ENCODE assay signal across 25 cellular contexts in genomic region chr10:117710181-117710798, GRCh38.
DNase-seq lines count a peak whose midpoint lies in the region; ATAC-seq, FAIRE-seq and TF ChIP-seq lines count a peak whose summit lies in the region.
"Had no signal": no experiment of that assay in that cellular context is flagged by ENCODE, and none has a peak within 500 bp of the region (broad histone marks: within the 10 kb centered on the region; RNA-seq: fewer than 3 reads in every experiment).

No MANE protein-coding gene starts in this region.

- H3K4me1 ChIP-seq in HepG2 (ENCODE audit: insufficient read depth, low read length) = no peaks in the 10 kb centered on the region
- H3K4me1 ChIP-seq in right lobe of liver = no peaks in the 10 kb centered on the region
- no peaks in the 10 kb centered on the region for H3K4me1 ChIP-seq in hepatocyte (ENCODE audit: insufficient read depth)
- H3K4me1 ChIP-seq: gastrocnemius medialis, prostate gland had no signal

- H3K27ac Mint-ChIP-seq in stimulated activated effector memory CD8-positive, alpha-beta T cell treated with anti-CD3 and anti-CD28 coated beads, Interleukin-12 subunit alpha, Interleukin-12 subunit beta, amount 100 ng/mL, for 72 hours = no peak overlapping the region
- H3K27ac Mint-ChIP-seq: activated T-helper 2 cell treated with anti-CD3 and anti-CD28 coated beads, Interferon-gamma antibody, Interleukin-2, Interleukin-4, amounts not matched to agents 10 μg/mL and 5 μg/mL and 100 μg/mL, durations not matched to agents 14 hours and 24 hours and 36 hours; CD4-positive, alpha-beta memory T cell; dendritic cell treated with granulocyte-macrophage colony-stimulating factor and Interleukin-4, amounts not matched to agents 40 ng/mL and 50 ng/mL, for 4 days; mesothelial cell of epicardium; nephron had no signal

- no peak for TF ChIP-seq EP300 in HepG2 (IDR thresholded peaks at IDR 0.05; ENCODE audit: low read depth in 2 of 2, low read length in 2 of 2)
- TF ChIP-seq EP300 in HepG2 (CRISPR knock-in tag; IDR thresholded peaks at IDR 0.05; ENCODE audit: borderline replicate concordance) = no peak

- H3K4me1 Mint-ChIP-seq in stimulated activated effector memory CD8-positive, alpha-beta T cell treated with anti-CD3 and anti-CD28 coated beads, Interleukin-12 subunit alpha, Interleukin-12 subunit beta, amount 100 ng/mL, for 72 hours = no peaks in the 10 kb centered on the region
- H3K4me1 Mint-ChIP-seq: CD4-positive, alpha-beta memory T cell; nephron had no signal

- H3K9me3 Mint-ChIP-seq in stimulated activated effector memory CD8-positive, alpha-beta T cell treated with anti-CD3 and anti-CD28 coated beads, Interleukin-12 subunit alpha, Interleukin-12 subunit beta, amount 100 ng/mL, for 72 hours = no peaks in the 10 kb centered on the region
- H3K9me3 Mint-ChIP-seq: activated T-helper 2 cell treated with anti-CD3 and anti-CD28 coated beads, Interferon-gamma antibody, Interleukin-2, Interleukin-4, amounts not matched to agents 10 μg/mL and 5 μg/mL and 100 μg/mL, durations not matched to agents 14 hours and 24 hours and 36 hours; dendritic cell treated with granulocyte-macrophage colony-stimulating factor and Interleukin-4, amounts not matched to agents 40 ng/mL and 50 ng/mL, for 4 days; nephron had no signal

- H3K9me3 ChIP-seq in HepG2 (ENCODE audit: low read length) = no peaks in the 10 kb centered on the region
- H3K9me3 ChIP-seq in right lobe of liver = no peaks in the 10 kb centered on the region
- no peaks in the 10 kb centered on the region for H3K9me3 ChIP-seq in hepatocyte (ENCODE audit: low read depth)
- H3K9me3 ChIP-seq: gastrocnemius medialis, prostate gland had no signal

- H4K20me1 ChIP-seq in HepG2 (ENCODE audit: insufficient read depth, low read length) (no peaks in the 10 kb centered on the region), hepatocyte (ENCODE audit: insufficient read depth, poor library complexity, severe bottlenecking) (no peaks in the 10 kb centered on the region)

- no peak for TF ChIP-seq RAD21 in HepG2 (CRISPR knock-in tag; IDR thresholded peaks at IDR 0.05)

- H3K27ac ChIP-seq in HepG2 (ENCODE audit: extremely low read length, insufficient read depth, low read length) (no peak overlapping the region), right lobe of liver (no peak overlapping the region), hepatocyte (no peak overlapping the region)
- H3K27ac ChIP-seq: gastrocnemius medialis, prostate gland had no signal

- H3K79me2 ChIP-seq in HepG2 (ENCODE audit: insufficient read depth, low read length) = no peaks in the 10 kb centered on the region
- no peaks in the 10 kb centered on the region for H3K79me2 ChIP-seq in hepatocyte

- H3K9me2 ChIP-seq in hepatocyte (replicated peaks; ENCODE audit: insufficient read depth) = no peaks in the 10 kb centered on the region

- in situ Hi-C loops in HepG2 (cut with HindIII; ENCODE audit: extremely low pct_ligation_motif_present, low pct_unique_long_range_greater_than_20kb) = no loop called here

- BruUV-seq in HepG2 (replicated peaks; lab: Mats Ljungman, UMichigan) = no TSS peak

- CTCF ChIA-PET in HepG2 (lab: Yijun Ruan, JAX; ENCODE audit: low intra/inter-chr PET ratio, low total read pairs) = no interaction called here

- TF ChIP-seq POLR2A in HepG2 (IDR thresholded peaks at IDR 0.05; ENCODE audit: insufficient read depth in 1 of 2, low read depth in 2 of 2, low read length in 2 of 2) = no peak
- TF ChIP-seq POLR2A in right lobe of liver (IDR thresholded peaks at IDR 0.05) = no peak
- TF ChIP-seq POLR2A in NB4 (IDR thresholded peaks at IDR 0.05; ENCODE audit: extremely low read depth, insufficient read length) = no peak

- H2AFZ ChIP-seq in HepG2 (ENCODE audit: low read length) = no peak overlapping the region
- H2AFZ ChIP-seq in hepatocyte = no peak overlapping the region

- H3K4me3 Mint-ChIP-seq in stimulated activated effector memory CD8-positive, alpha-beta T cell treated with anti-CD3 and anti-CD28 coated beads, Interleukin-12 subunit alpha, Interleukin-12 subunit beta, amount 100 ng/mL, for 72 hours = no peak overlapping the region
- H3K4me3 Mint-ChIP-seq: CD4-positive, alpha-beta memory T cell; dendritic cell treated with granulocyte-macrophage colony-stimulating factor and Interleukin-4, amounts not matched to agents 40 ng/mL and 50 ng/mL, for 4 days; mesothelial cell of epicardium; nephron had no signal

- no peak for DNase-seq in HepG2 (ENCODE audit: low spot score)
- no peak for DNase-seq in right lobe of liver
- peak; percentile 8 for DNase-seq in NB4 (ENCODE audit: low read depth)
- no peak for DNase-seq in epithelial cell of proximal tubule (ENCODE audit: low read depth)
- DNase-seq in GM19240 (ENCODE audit: insufficient read length, low spot score) = no peak
- DNase-seq in hepatocyte (ENCODE audit: low spot score) = no peak
- no peak for DNase-seq in stimulated activated effector memory CD8-positive, alpha-beta T cell treated with anti-CD3 and anti-CD28 coated beads, Interleukin-12 subunit alpha, Interleukin-12 subunit beta, amount 100 ng/mL, for 72 hours (ENCODE audit: low spot score in 2 of 2)
- no peak for DNase-seq in activated effector memory CD4-positive, alpha-beta T cell treated with anti-CD3 and anti-CD28 coated beads, Interleukin-2, amount 50 U/mL, for 16 hours
- DNase-seq: CD4-positive, alpha-beta memory T cell; DMS53; gastrocnemius medialis; left cardiac atrium; MM.1S; NCI-H1694 treated with DMSO at 0.1 percent for 48 hours; NCI-H2227 treated with DMSO at 0.1 percent for 48 hours; NK-92 treated with Interleukin-12 subunit alpha and Interleukin-12 subunit beta, amount 100 ng/mL, for 24 hours; stimulated activated CD4-positive, alpha-beta T cell treated with anti-CD3 and anti-CD28 coated beads, Interleukin-4, amount 100 ng/mL, for 1 hour had no signal

- intact Hi-C loops in HepG2 (cut with micrococcal nuclease; ENCODE audit: unreplicated experiment) = no loop called here
- intact Hi-C loops in right lobe of liver (cut with DNase I) = no loop called here

- WGBS in HepG2 (ENCODE audit: low lambda C conversion rate) = 52% methylated on average over 5 of the region's 8 CpGs
- 54% methylated on average over 4 of the region's 8 CpGs for WGBS in right lobe of liver (ENCODE audit: insufficient coverage, low coverage, low lambda C conversion rate, missing lambda C conversion rate)
- 86% methylated on average over 8 of the region's 8 CpGs for WGBS in hepatocyte (ENCODE audit: low lambda C conversion rate, missing lambda C conversion rate)

- H3K9ac ChIP-seq in HepG2 (ENCODE audit: insufficient read depth, low read depth, low read length) = no peak overlapping the region

- H3K4me3 ChIP-seq in HepG2 (replicated peaks in 1 of 3; ENCODE audit: insufficient read depth in 1 of 3, low read depth in 2 of 3, low read length in 3 of 3) (no peak overlapping the region), right lobe of liver (no peak overlapping the region), NB4 (ENCODE audit: low read depth, low read length) (no peak overlapping the region), epithelial cell of proximal tubule (ENCODE audit: low read depth, low read length) (no peak overlapping the region), hepatocyte (no peak overlapping the region)
- H3K4me3 ChIP-seq: gastrocnemius medialis, prostate gland, smooth muscle cell had no signal

- H3K27me3 ChIP-seq in HepG2 (ENCODE audit: control insufficient read depth in 1 of 2, insufficient read depth in 2 of 2, low read length in 2 of 2) (no peaks in the 10 kb centered on the region), right lobe of liver (no peaks in the 10 kb centered on the region), hepatocyte (no peaks in the 10 kb centered on the region)
- H3K27me3 ChIP-seq: gastrocnemius medialis had no signal

- TF ChIP-seq CTCF in HepG2 (CRISPR knock-in tag; IDR thresholded peaks at IDR 0.05) (peak; percentile 46), right lobe of liver (IDR thresholded peaks at IDR 0.05) (no peak), NB4 (IDR thresholded peaks at IDR 0.05; ENCODE audit: low read depth, low read length) (peak; percentile 40), epithelial cell of proximal tubule (conservative IDR thresholded peaks at IDR 0.05; ENCODE audit: low read depth, low read length) (peak; percentile 59), hepatocyte (IDR thresholded peaks at IDR 0.05; ENCODE audit: poor library complexity) (no peak)

- H3K4me2 ChIP-seq in HepG2 (ENCODE audit: low read depth, low read length) = no peak overlapping the region
- H3K4me2 ChIP-seq in hepatocyte = no peak overlapping the region
- H3K4me2 ChIP-seq: smooth muscle cell had no signal

- no peak for FAIRE-seq in HepG2 (lab: Jason Lieb, UNC)
- FAIRE-seq: HTR-8/SVneo, urothelium cell line had no signal

- H3K36me3 ChIP-seq in HepG2 (replicated peaks in 1 of 2; ENCODE audit: control insufficient read depth in 1 of 2, insufficient read depth in 2 of 2, low read length in 2 of 2) (no peaks in the 10 kb centered on the region), right lobe of liver (no peaks in the 10 kb centered on the region), hepatocyte (replicated peaks; ENCODE audit: insufficient read depth, low read depth) (no peaks in the 10 kb centered on the region)
- H3K36me3 ChIP-seq: gastrocnemius medialis, prostate gland had no signal

- H3K36me3 Mint-ChIP-seq in stimulated activated effector memory CD8-positive, alpha-beta T cell treated with anti-CD3 and anti-CD28 coated beads, Interleukin-12 subunit alpha, Interleukin-12 subunit beta, amount 100 ng/mL, for 72 hours = no peaks in the 10 kb centered on the region
- H3K36me3 Mint-ChIP-seq: CD4-positive, alpha-beta memory T cell; mesothelial cell of epicardium had no signal

- POLR2A ChIA-PET in HepG2 (lab: Yijun Ruan, JAX) = no interaction called here

- ATAC-seq in HepG2 (peak; percentile 48; the same call in 2 of the 3 replicates), right lobe of liver (no peak)
- no peak for ATAC-seq in stimulated activated effector memory CD8-positive, alpha-beta T cell treated with anti-CD3 and anti-CD28 coated beads, Interleukin-12 subunit alpha, Interleukin-12 subunit beta, amount 100 ng/mL, for 72 hours
- ATAC-seq: gastrocnemius medialis, left cardiac atrium had no signal

TF ChIP-seq in HepG2, 621 proteins besides CTCF, POLR2A, EP300 and RAD21:
- TF ChIP-seq KLF9 (CRISPR knock-in tag; IDR thresholded peaks at IDR 0.05; ENCODE audit: low read depth) (no peak), STAG1 (CRISPR knock-in tag; IDR thresholded peaks at IDR 0.05) (peak; percentile 24; the same call in 1 of the 2 replicates), ZNF572 (CRISPR knock-in tag; IDR thresholded peaks at IDR 0.05) (no peak)
TF ChIP-seq in HepG2: peak in this region for 1.

Comparison
In these comparisons a context has a peak if more than half of its experiments do, and no peak if none do; other contexts are left out.
1. CTCF ChIP-seq: peak in HepG2 (single experiment), NB4 (single experiment) and epithelial cell of proximal tubule (single experiment); none in right lobe of liver (0 of 4) and hepatocyte (single experiment).